In genomic region chr4:83036991-83037390, GRCh38 we compare ENCODE assay signal across 11 cellular contexts. TPM values are rescaled to one million over a fixed set of nuclear protein-coding genes. Genes with fewer than 3 reads are reported as not detected.
DNase-seq lines count a peak whose midpoint lies in the region; ATAC-seq and TF ChIP-seq lines count a peak whose summit lies in the region.
"Had no signal": no experiment of that assay in that cellular context is flagged by ENCODE, and none has a peak within 500 bp of the region (broad histone marks: within the 10 kb centered on the region; RNA-seq: fewer than 3 reads in every experiment).

No MANE protein-coding gene starts in this region.

- TF ChIP-seq CTCF in CD8-positive, alpha-beta T cell (IDR thresholded peaks at IDR 0.05): no peak
- no peak for TF ChIP-seq CTCF in NB4 (IDR thresholded peaks at IDR 0.05; ENCODE audit: low read depth, low read length)
- TF ChIP-seq CTCF in brain (conservative IDR thresholded peaks at IDR 0.05): no peak

- no peak for DNase-seq in CD8-positive, alpha-beta T cell
- DNase-seq in NB4 (ENCODE audit: low read depth) (peak; percentile 26), naive B cell (no peak), GOT3 (lab: John Stamatoyannopoulos, UW) (no peak), Right ventricle myocardium superior (no peak), 8988T (no peak)
- DNase-seq: activated naive CD4-positive, alpha-beta T cell treated with anti-CD3 and anti-CD28 coated beads, Interleukin-2, amount 50 U/mL, for 16 hours; NCI-H1694 treated with DMSO at 0.1 percent for 48 hours had no signal

- TF ChIP-seq POLR2A in NB4 (IDR thresholded peaks at IDR 0.05; ENCODE audit: extremely low read depth, insufficient read length): no peak

- H3K27me3 Mint-ChIP-seq in CD8-positive, alpha-beta T cell (ENCODE audit: low read depth): no peaks in the 10 kb centered on the region
- peaks cover 20% of the 10 kb centered on the region for H3K27me3 Mint-ChIP-seq in brain
- H3K27me3 Mint-ChIP-seq in naive B cell: no peaks in the 10 kb centered on the region

- H3K4me1 ChIP-seq in CD8-positive, alpha-beta T cell (ENCODE audit: insufficient read depth, low read length): peaks cover 16% of the 10 kb centered on the region

- H3K4me3 ChIP-seq in CD8-positive, alpha-beta T cell (ENCODE audit: low read depth, low read length): no peak overlapping the region
- peak overlapping the region; percentile 96 for H3K4me3 ChIP-seq in NB4 (ENCODE audit: low read depth, low read length)

- peaks cover 50% of the 10 kb centered on the region for H3K4me1 Mint-ChIP-seq in CD8-positive, alpha-beta T cell (ENCODE audit: low read depth)
- H3K4me1 Mint-ChIP-seq in brain (peaks cover 52% of the 10 kb centered on the region), naive B cell (peaks cover 27 to 45% (median 33%) of the 10 kb centered on the region in 3 donors)

- no peaks in the 10 kb centered on the region for H3K27me3 ChIP-seq in CD8-positive, alpha-beta T cell (ENCODE audit: insufficient read depth, low read length)

- H3K27ac ChIP-seq in CD8-positive, alpha-beta T cell (ENCODE audit: low read depth, low read length): no peak overlapping the region

- H3K36me3 ChIP-seq in CD8-positive, alpha-beta T cell (ENCODE audit: insufficient read depth, low read length): no peaks in the 10 kb centered on the region
- H3K36me3 ChIP-seq: thoracic aorta had no signal

- no peaks in the 10 kb centered on the region for H3K9me3 ChIP-seq in CD8-positive, alpha-beta T cell (ENCODE audit: low read length)
- H3K9me3 ChIP-seq: thoracic aorta had no signal

- ATAC-seq in CD8-positive, alpha-beta T cell: no peak
- ATAC-seq in naive B cell (ENCODE audit: low read depth in 2 of 2): no peak
- no peak for ATAC-seq in Right ventricle myocardium superior (ENCODE audit: poor library complexity)
- no peak for ATAC-seq in GM18873 (IDR thresholded peaks at IDR 0.05; ENCODE audit: low FRiP score, unreplicated experiment)

- CTCF ChIA-PET in CD8-positive, alpha-beta T cell (lab: Charles Lee): interaction anchor here (0.9 to 3.4 kb wide), 4 partner anchors 25 to 245 kb away, joined by 3 to 10 read pairs (median 4); no protein-coding TSS in a partner anchor

- no peaks in the 10 kb centered on the region for H3K9me3 Mint-ChIP-seq in CD8-positive, alpha-beta T cell
- H3K9me3 Mint-ChIP-seq in brain: no peaks in the 10 kb centered on the region
- no peaks in the 10 kb centered on the region for H3K9me3 Mint-ChIP-seq in naive B cell

- POLR2A ChIA-PET in CD8-positive, alpha-beta T cell (lab: Charles Lee): interaction anchor here (1.1 to 3.8 kb wide), 4 partner anchors 21 to 608 kb away, joined by 3 to 18 read pairs (median 4); partner anchors contain the start of genes HNRNPDL and LIN54

- intact Hi-C loops in CD8-positive, alpha-beta T cell (cut with DNase I, micrococcal nuclease): loop anchor here (2.0 to 10.0 kb wide), 5 partner anchors 40 to 752 kb away; partner anchors contain the start of genes ABRAXAS1 (in 1 of the 2) and HNRNPD (in 1 of the 2)
- intact Hi-C loops in Right ventricle myocardium superior (cut with DNase I): loop anchor here (10.0 kb wide), 1 partner anchor 132 kb away; the partner anchor contains the start of gene THAP9

- H3K27ac Mint-ChIP-seq in CD8-positive, alpha-beta T cell: peak overlapping the region; percentile 3
- H3K27ac Mint-ChIP-seq in brain (peak overlapping the region; percentile 3 to 98 (median 4)), naive B cell (peak overlapping the region in 1 of 6 donors; percentile 3)

- peaks cover 14% of the 10 kb centered on the region for H3K36me3 Mint-ChIP-seq in CD8-positive, alpha-beta T cell
- peaks cover 16% of the 10 kb centered on the region for H3K36me3 Mint-ChIP-seq in brain
- no peaks in the 10 kb centered on the region for H3K36me3 Mint-ChIP-seq in naive B cell

- no peak overlapping the region for H3K4me3 Mint-ChIP-seq in CD8-positive, alpha-beta T cell
- H3K4me3 Mint-ChIP-seq in brain (peak overlapping the region; percentile 95 to 100 (median 100)), naive B cell (peak overlapping the region in 6 of 8 donors; percentile 60 to 99 (median 80))

RNA-seq across cellular contexts. Expression of gene COPS4, which starts 2.0 kb away (rescaled TPM):
- 10 to 100 TPM; 32.2 to 35.2 TPM for total RNA-seq in CD8-positive, alpha-beta T cell
- polyA plus RNA-seq in brain (ENCODE audit: insufficient read depth, low read depth, low replicate concordance): 27.9 TPM
- polyA plus RNA-seq in naive B cell (ENCODE audit: low read depth in 6 of 6): 10 to 100 TPM; 40.1 to 74.5 (median 49.2) TPM
- total RNA-seq in Right ventricle myocardium superior: 47.4 TPM

RNA-seq across cellular contexts. Expression of gene LIN54, which starts 26.4 kb away (rescaled TPM):
- total RNA-seq in CD8-positive, alpha-beta T cell: 10 to 100 TPM; 10.2 to 10.6 TPM
- polyA plus RNA-seq in brain (ENCODE audit: insufficient read depth, low read depth, low replicate concordance): 3.4 TPM
- 1 to 10 TPM; 3.1 to 8.4 (median 7.8) TPM for polyA plus RNA-seq in naive B cell (ENCODE audit: low read depth in 6 of 6)
- total RNA-seq in Right ventricle myocardium superior: 7.4 TPM
